Comparison of ENCODE assay signal across 8 cellular contexts in genomic region chr6:33430991-33431879, GRCh38. TPM values are rescaled to one million over a fixed set of nuclear protein-coding genes. Genes with fewer than 3 reads are reported as not detected.
DNase-seq lines count a peak whose midpoint lies in the region.

No MANE protein-coding gene starts in this region.

- DNase-seq in NCI-H2081 (lab: John Stamatoyannopoulos, UW), result peak; percentile 33 to 63
- DNase-seq in NCI-H2081 treated with DMSO at 0.1 percent for 48 hours (lab: John Stamatoyannopoulos, UW), result no peak
- DNase-seq in MV-4-11 (lab: John Stamatoyannopoulos, UW), result peak; percentile 58
- DNase-seq in activated CD4-positive, CD25-positive, alpha-beta regulatory T cell treated with anti-CD3 and anti-CD28 coated beads, Interleukin-2, amount 50 U/mL, for 16 hours (ENCODE audit: low read depth, low spot score), result peak; percentile 70
- peak; percentile 77 for DNase-seq in cerebellar cortex (ENCODE audit: low spot score)
- peak; percentile 72 to 74 for DNase-seq in lung microvascular endothelial cell (ENCODE audit: low read depth in 2 of 2)
- DNase-seq in stimulated activated CD8-positive, alpha-beta memory T cell treated with anti-CD3 and anti-CD28 coated beads, Interleukin-2, amount 100 ng/mL, for 48 hours (ENCODE audit: low read depth in 2 of 2), result peak; percentile 72 to 78
- no peak for DNase-seq in HK-2 (ENCODE audit: unreplicated experiment)

RNA-seq across cellular contexts. Expression of gene SYNGAP1, which starts 11.4 kb away (rescaled TPM):
- 1.3 and 1.6 TPM in 2 replicates for total RNA-seq in lung microvascular endothelial cell

RNA-seq across cellular contexts. Expression of gene CUTA, which starts 13.3 kb away (rescaled TPM):
- total RNA-seq in lung microvascular endothelial cell, result 52.3 and 89.5 TPM in 2 replicates

RNA-seq across cellular contexts. Expression of gene PHF1, which starts 20.4 kb away (rescaled TPM):
- total RNA-seq in lung microvascular endothelial cell, result 5.4 and 9.7 TPM in 2 replicates

RNA-seq across cellular contexts. Expression of gene ZBTB9, which starts 23.1 kb away (rescaled TPM):
- total RNA-seq in lung microvascular endothelial cell, result 3.1 and 5.8 TPM in 2 replicates

RNA-seq across cellular contexts. Expression of gene KIFC1, which starts 39.6 kb away (rescaled TPM):
- 4.2 and 9.4 TPM in 2 replicates for total RNA-seq in lung microvascular endothelial cell

Comparison
In these comparisons a context has a peak if more than half of its experiments do, and no peak if none do; other contexts are left out.
1. DNase-seq: peak in NCI-H2081 (2 of 2), MV-4-11 (single experiment), activated CD4-positive, CD25-positive, alpha-beta regulatory T cell treated with anti-CD3 and anti-CD28 coated beads, Interleukin-2, amount 50 U/mL, for 16 hours (single experiment), cerebellar cortex (single experiment), lung microvascular endothelial cell (2 of 2) and stimulated activated CD8-positive, alpha-beta memory T cell treated with anti-CD3 and anti-CD28 coated beads, Interleukin-2, amount 100 ng/mL, for 48 hours (2 of 2); none in NCI-H2081 treated with DMSO at 0.1 percent for 48 hours (single experiment) and HK-2 (single experiment).